1 cellular context compared by ENCODE assay signal in genomic region chr12:95533985-95534384, GRCh38.
TF ChIP-seq lines count a peak whose summit lies in the region.

No MANE protein-coding gene starts in this region.

TF ChIP-seq in SK-N-SH treated with all-trans-retinoic acid at 6 μM for 48 hours, 23 proteins besides CTCF, POLR2A, EP300 and RAD21 (continued from another document):
- TF ChIP-seq PATZ1 (CRISPR knock-in tag; IDR thresholded peaks at IDR 0.05; ENCODE audit: borderline replicate concordance) (no peak), ZC3H10 (CRISPR knock-in tag; IDR thresholded peaks at IDR 0.05) (no peak), TCF4 (CRISPR knock-in tag; IDR thresholded peaks at IDR 0.05; ENCODE audit: borderline replicate concordance) (no peak), TSHZ2 (CRISPR knock-in tag; IDR thresholded peaks at IDR 0.05) (no peak), CSDC2 (CRISPR knock-in tag; IDR thresholded peaks at IDR 0.05) (no peak), ZNF8 (CRISPR knock-in tag; IDR thresholded peaks at IDR 0.05) (no peak), SNAI2 (CRISPR knock-in tag; IDR thresholded peaks at IDR 0.05) (no peak), CREB5 (CRISPR knock-in tag; IDR thresholded peaks at IDR 0.05; ENCODE audit: low read depth) (no peak), ZNF565 (CRISPR knock-in tag; conservative IDR thresholded peaks at IDR 0.05; ENCODE audit: low read depth) (no peak), PPARA (CRISPR knock-in tag; IDR thresholded peaks at IDR 0.05; ENCODE audit: borderline replicate concordance) (no peak), ISL1 (CRISPR knock-in tag; IDR thresholded peaks at IDR 0.05) (no peak), ZNF70 (CRISPR knock-in tag; IDR thresholded peaks at IDR 0.05) (no peak), GLIS3 (CRISPR knock-in tag; IDR thresholded peaks at IDR 0.05) (no peak)
TF ChIP-seq in SK-N-SH treated with all-trans-retinoic acid at 6 μM for 48 hours: peak in this region for 0.
